ENCODE assay signal across 1 cellular context in the genomic region with DNA sequence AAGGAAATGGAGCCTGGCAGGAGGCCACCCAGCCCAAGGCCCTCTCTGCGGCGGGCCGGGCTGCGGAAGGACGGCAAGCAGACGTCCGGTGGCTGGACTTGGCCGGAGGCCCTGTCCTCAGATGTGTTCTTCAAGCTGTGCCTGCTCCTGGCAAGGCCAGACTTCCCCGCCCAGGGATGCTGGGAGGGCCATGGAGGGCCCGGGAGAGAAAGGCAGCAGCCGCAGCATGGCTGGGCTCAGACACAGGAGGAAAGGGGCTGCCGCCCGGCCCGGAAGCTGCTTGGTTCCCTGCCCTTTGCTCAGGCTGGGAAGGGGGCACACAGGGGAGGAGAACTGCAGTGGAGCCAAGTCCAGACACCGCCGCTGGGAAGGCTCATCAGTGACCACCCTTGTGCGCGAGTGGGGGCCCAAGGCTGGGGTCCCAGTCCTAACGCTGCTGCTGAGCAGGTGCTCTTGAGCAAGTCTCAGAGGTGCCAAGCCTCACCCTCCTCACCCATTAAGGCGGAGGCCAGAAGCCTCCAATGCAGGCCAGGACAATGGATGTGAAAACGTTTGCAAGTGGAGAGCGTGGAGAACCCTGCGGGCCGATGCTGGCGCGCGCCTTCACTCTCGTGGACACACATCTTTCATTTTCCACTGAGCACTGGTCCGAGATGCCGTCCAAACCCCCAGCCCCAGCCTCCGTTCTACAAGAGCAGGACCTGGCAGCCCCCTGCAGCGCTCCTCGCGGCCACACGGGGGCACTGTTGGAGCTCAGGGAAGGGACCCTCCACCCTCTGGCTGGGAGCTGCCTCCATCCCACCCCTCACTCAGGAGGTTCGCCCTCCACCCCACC.
TF ChIP-seq lines count a peak whose summit lies in the region.

No MANE protein-coding gene starts in this region.

TF ChIP-seq in GM12878, 131 proteins besides CTCF, POLR2A, EP300 and RAD21:
- TF ChIP-seq GABPA (IDR thresholded peaks at IDR 0.05; ENCODE audit: low read depth) (no peak), CHD2 (IDR thresholded peaks at IDR 0.05; ENCODE audit: borderline replicate concordance, low read depth, low read length) (no peak), CEBPB (IDR thresholded peaks at IDR 0.05; ENCODE audit: borderline replicate concordance in 1 of 2, low read depth in 2 of 2, low read length in 2 of 2) (no peak), SPI1 (IDR thresholded peaks at IDR 0.05; ENCODE audit: borderline replicate concordance, insufficient read depth, low read depth, low read length) (no peak), KLF5 (IDR thresholded peaks at IDR 0.05; ENCODE audit: partially characterized antibody) (no peak), MXI1 (IDR thresholded peaks at IDR 0.05; ENCODE audit: low read depth, low read length) (no peak), KDM1A (IDR thresholded peaks at IDR 0.05; ENCODE audit: borderline replicate concordance) (no peak), RCOR1 (conservative IDR thresholded peaks at IDR 0.05; ENCODE audit: low read depth, low read length) (no peak), SMC3 (IDR thresholded peaks at IDR 0.05; ENCODE audit: borderline replicate concordance, low read length) (peak; percentile 56), YY1 (IDR thresholded peaks at IDR 0.05; ENCODE audit: low read depth, low read length) (0 out of 2 replicates have a peak, but pooled peaks have one; percentile 13), SP1 (IDR thresholded peaks at IDR 0.05; ENCODE audit: low read depth, low read length) (no peak)
- TF ChIP-seq, protein P1, sequence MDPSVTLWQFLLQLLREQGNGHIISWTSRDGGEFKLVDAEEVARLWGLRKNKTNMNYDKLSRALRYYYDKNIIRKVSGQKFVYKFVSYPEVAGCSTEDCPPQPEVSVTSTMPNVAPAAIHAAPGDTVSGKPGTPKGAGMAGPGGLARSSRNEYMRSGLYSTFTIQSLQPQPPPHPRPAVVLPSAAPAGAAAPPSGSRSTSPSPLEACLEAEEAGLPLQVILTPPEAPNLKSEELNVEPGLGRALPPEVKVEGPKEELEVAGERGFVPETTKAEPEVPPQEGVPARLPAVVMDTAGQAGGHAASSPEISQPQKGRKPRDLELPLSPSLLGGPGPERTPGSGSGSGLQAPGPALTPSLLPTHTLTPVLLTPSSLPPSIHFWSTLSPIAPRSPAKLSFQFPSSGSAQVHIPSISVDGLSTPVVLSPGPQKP (IDR thresholded peaks at IDR 0.05; ENCODE audit: low read depth, low read length), result no peak
- TF ChIP-seq, protein P2, sequence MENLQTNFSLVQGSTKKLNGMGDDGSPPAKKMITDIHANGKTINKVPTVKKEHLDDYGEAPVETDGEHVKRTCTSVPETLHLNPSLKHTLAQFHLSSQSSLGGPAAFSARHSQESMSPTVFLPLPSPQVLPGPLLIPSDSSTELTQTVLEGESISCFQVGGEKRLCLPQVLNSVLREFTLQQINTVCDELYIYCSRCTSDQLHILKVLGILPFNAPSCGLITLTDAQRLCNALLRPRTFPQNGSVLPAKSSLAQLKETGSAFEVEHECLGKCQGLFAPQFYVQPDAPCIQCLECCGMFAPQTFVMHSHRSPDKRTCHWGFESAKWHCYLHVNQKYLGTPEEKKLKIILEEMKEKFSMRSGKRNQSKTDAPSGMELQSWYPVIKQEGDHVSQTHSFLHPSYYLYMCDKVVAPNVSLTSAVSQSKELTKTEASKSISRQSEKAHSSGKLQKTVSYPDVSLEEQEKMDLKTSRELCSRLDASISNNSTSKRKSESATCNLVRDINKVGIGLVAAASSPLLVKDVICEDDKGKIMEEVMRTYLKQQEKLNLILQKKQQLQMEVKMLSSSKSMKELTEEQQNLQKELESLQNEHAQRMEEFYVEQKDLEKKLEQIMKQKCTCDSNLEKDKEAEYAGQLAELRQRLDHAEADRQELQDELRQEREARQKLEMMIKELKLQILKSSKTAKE (IDR thresholded peaks at IDR 0.05; ENCODE audit: low read depth, poor library complexity, severe bottlenecking), result no peak
- TF ChIP-seq, protein P3, sequence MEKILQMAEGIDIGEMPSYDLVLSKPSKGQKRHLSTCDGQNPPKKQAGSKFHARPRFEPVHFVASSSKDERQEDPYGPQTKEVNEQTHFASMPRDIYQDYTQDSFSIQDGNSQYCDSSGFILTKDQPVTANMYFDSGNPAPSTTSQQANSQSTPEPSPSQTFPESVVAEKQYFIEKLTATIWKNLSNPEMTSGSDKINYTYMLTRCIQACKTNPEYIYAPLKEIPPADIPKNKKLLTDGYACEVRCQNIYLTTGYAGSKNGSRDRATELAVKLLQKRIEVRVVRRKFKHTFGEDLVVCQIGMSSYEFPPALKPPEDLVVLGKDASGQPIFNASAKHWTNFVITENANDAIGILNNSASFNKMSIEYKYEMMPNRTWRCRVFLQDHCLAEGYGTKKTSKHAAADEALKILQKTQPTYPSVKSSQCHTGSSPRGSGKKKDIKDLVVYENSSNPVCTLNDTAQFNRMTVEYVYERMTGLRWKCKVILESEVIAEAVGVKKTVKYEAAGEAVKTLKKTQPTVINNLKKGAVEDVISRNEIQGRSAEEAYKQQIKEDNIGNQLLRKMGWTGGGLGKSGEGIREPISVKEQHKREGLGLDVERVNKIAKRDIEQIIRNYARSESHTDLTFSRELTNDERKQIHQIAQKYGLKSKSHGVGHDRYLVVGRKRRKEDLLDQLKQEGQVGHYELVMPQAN (conservative IDR thresholded peaks at IDR 0.05), result no peak
- TF ChIP-seq, protein P4, sequence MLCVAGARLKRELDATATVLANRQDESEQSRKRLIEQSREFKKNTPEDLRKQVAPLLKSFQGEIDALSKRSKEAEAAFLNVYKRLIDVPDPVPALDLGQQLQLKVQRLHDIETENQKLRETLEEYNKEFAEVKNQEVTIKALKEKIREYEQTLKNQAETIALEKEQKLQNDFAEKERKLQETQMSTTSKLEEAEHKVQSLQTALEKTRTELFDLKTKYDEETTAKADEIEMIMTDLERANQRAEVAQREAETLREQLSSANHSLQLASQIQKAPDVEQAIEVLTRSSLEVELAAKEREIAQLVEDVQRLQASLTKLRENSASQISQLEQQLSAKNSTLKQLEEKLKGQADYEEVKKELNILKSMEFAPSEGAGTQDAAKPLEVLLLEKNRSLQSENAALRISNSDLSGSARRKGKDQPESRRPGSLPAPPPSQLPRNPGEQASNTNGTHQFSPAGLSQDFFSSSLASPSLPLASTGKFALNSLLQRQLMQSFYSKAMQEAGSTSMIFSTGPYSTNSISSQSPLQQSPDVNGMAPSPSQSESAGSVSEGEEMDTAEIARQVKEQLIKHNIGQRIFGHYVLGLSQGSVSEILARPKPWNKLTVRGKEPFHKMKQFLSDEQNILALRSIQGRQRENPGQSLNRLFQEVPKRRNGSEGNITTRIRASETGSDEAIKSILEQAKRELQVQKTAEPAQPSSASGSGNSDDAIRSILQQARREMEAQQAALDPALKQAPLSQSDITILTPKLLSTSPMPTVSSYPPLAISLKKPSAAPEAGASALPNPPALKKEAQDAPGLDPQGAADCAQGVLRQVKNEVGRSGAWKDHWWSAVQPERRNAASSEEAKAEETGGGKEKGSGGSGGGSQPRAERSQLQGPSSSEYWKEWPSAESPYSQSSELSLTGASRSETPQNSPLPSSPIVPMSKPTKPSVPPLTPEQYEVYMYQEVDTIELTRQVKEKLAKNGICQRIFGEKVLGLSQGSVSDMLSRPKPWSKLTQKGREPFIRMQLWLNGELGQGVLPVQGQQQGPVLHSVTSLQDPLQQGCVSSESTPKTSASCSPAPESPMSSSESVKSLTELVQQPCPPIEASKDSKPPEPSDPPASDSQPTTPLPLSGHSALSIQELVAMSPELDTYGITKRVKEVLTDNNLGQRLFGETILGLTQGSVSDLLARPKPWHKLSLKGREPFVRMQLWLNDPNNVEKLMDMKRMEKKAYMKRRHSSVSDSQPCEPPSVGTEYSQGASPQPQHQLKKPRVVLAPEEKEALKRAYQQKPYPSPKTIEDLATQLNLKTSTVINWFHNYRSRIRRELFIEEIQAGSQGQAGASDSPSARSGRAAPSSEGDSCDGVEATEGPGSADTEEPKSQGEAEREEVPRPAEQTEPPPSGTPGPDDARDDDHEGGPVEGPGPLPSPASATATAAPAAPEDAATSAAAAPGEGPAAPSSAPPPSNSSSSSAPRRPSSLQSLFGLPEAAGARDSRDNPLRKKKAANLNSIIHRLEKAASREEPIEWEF (IDR thresholded peaks at IDR 0.05; ENCODE audit: insufficient replicate concordance, low read depth, low read length), result no peak
